In genomic region chr1:114377356-114377755, GRCh38 we compare ENCODE assay signal across 26 cellular contexts.
DNase-seq lines count a peak whose midpoint lies in the region; ATAC-seq, FAIRE-seq and TF ChIP-seq lines count a peak whose summit lies in the region.
"Had no signal": no experiment of that assay in that cellular context is flagged by ENCODE, and none has a peak within 500 bp of the region (broad histone marks: within the 10 kb centered on the region; RNA-seq: fewer than 3 reads in every experiment).

No MANE protein-coding gene starts in this region.

- H3K4me2 ChIP-seq in K562 (ENCODE audit: insufficient read depth, low read length) (no peak overlapping the region), PC-9 (no peak overlapping the region)
- H3K4me2 ChIP-seq: BLaER1 had no signal

- TF ChIP-seq POLR2A in K562 (conservative IDR thresholded peaks at IDR 0.05): no peak

- H3K27me3 ChIP-seq in K562 (ENCODE audit: control insufficient read depth in 2 of 2, insufficient read depth in 2 of 2, low read length in 2 of 2) (no peaks in the 10 kb centered on the region; a peak in 1 of 5 replicates), endodermal cell (ENCODE audit: control insufficient read depth, insufficient read depth, low read length, poor library complexity, severe bottlenecking) (no peaks in the 10 kb centered on the region), PC-9 (ENCODE audit: insufficient read depth, low read depth) (no peaks in the 10 kb centered on the region)
- H3K27me3 ChIP-seq: BE2C, BLaER1 had no signal

- H3K27ac ChIP-seq in K562 (ENCODE audit: extremely low read depth, low read depth, low read length) (no peak overlapping the region), endodermal cell (ENCODE audit: low read depth, low read length) (no peak overlapping the region), PC-9 (no peak overlapping the region)
- H3K27ac ChIP-seq: BLaER1 had no signal

- no peak overlapping the region for H3K4me3 Mint-ChIP-seq in endodermal cell
- no peak overlapping the region for H3K4me3 Mint-ChIP-seq in endothelial cell (ENCODE audit: unreplicated experiment)
- H3K4me3 Mint-ChIP-seq: CD14-positive monocyte; CD4-positive, alpha-beta memory T cell; CD4-positive, CD25-positive, alpha-beta regulatory T cell; CD8-positive, alpha-beta memory T cell had no signal

- no peaks in the 10 kb centered on the region for H3K9me1 ChIP-seq in K562 (ENCODE audit: control insufficient read depth, insufficient read depth, low read length)

- H2AFZ ChIP-seq in K562 (ENCODE audit: low read depth, low read length): no peak overlapping the region
- no peak overlapping the region for H2AFZ ChIP-seq in PC-9

- peaks cover 13% of the 10 kb centered on the region for H3K9me3 ChIP-seq in K562 (replicated peaks; ENCODE audit: control insufficient read depth, insufficient read depth, low read depth, low read length)
- peaks cover 80% of the 10 kb centered on the region for H3K9me3 ChIP-seq in endodermal cell (ENCODE audit: control insufficient read depth, low read length)
- peaks cover 30% of the 10 kb centered on the region for H3K9me3 ChIP-seq in PC-9 (ENCODE audit: insufficient read depth, low read depth)
- H3K9me3 ChIP-seq: BE2C had no signal

- no peak for ATAC-seq in K562
- ATAC-seq in GM21737 (IDR thresholded peaks at IDR 0.05; ENCODE audit: unreplicated experiment): no peak

- no peaks in the 10 kb centered on the region for H3K9me2 ChIP-seq in PC-9 (ENCODE audit: insufficient read depth)

- no peaks in the 10 kb centered on the region; the same call in 1 of the 2 replicates for H3F3A ChIP-seq in PC-9 (ENCODE audit: insufficient read depth, low read depth)

- no peak for TF ChIP-seq EP300 in K562 (IDR thresholded peaks at IDR 0.05; ENCODE audit: low read length)

- POLR2A ChIA-PET in K562 (lab: Yijun Ruan, JAX): interaction anchor here (1.3 kb wide), 1 partner anchor 9 kb away, joined by 3 read pairs; no protein-coding TSS in a partner anchor
- POLR2A ChIA-PET in PC-9 (lab: Charles Lee; ENCODE audit: unreplicated experiment): no interaction called here

- TF ChIP-seq CTCF in K562 (IDR thresholded peaks at IDR 0.05 in 2 of 3, conservative IDR thresholded peaks at IDR 0.05 in 1 of 3; ENCODE audit: insufficient read depth in 2 of 3, low read depth in 1 of 3, low read length in 3 of 3) (no peak), endodermal cell (conservative IDR thresholded peaks at IDR 0.05) (no peak), endothelial cell (IDR thresholded peaks at IDR 0.05; ENCODE audit: unreplicated experiment) (no peak), PC-9 (conservative IDR thresholded peaks at IDR 0.05) (no peak)

- H4K20me1 ChIP-seq in K562 (replicated peaks; ENCODE audit: control insufficient read depth, insufficient read depth, low read length) (no peaks in the 10 kb centered on the region), PC-9 (ENCODE audit: insufficient read depth) (no peaks in the 10 kb centered on the region)
- H4K20me1 ChIP-seq: BLaER1 had no signal

- H3K9me3 Mint-ChIP-seq in endodermal cell (peaks cover 69% of the 10 kb centered on the region), endothelial cell (ENCODE audit: unreplicated experiment) (peaks cover 16% of the 10 kb centered on the region)

- H3K36me3 Mint-ChIP-seq in endodermal cell (ENCODE audit: low read depth) (peaks cover 10% of the 10 kb centered on the region), endothelial cell (ENCODE audit: low read depth, unreplicated experiment) (peaks cover 22% of the 10 kb centered on the region)
- H3K36me3 Mint-ChIP-seq: CD14-positive monocyte; CD4-positive, CD25-positive, alpha-beta regulatory T cell had no signal

- no peaks in the 10 kb centered on the region for H3K27me3 Mint-ChIP-seq in endodermal cell (ENCODE audit: insufficient read depth)
- no peaks in the 10 kb centered on the region for H3K27me3 Mint-ChIP-seq in endothelial cell (ENCODE audit: unreplicated experiment)

- no TSS peak for BruUV-seq in K562 (replicated peaks; lab: Mats Ljungman, UMichigan)
- BruUV-seq in PC-9 (replicated peaks; lab: Mats Ljungman, UMichigan): no TSS peak

- H3K4me1 Mint-ChIP-seq in endodermal cell (peaks cover 5% of the 10 kb centered on the region), endothelial cell (ENCODE audit: unreplicated experiment) (no peaks in the 10 kb centered on the region)
- H3K4me1 Mint-ChIP-seq: CD14-positive monocyte; CD4-positive, CD25-positive, alpha-beta regulatory T cell; CD8-positive, alpha-beta memory T cell had no signal

- no peaks in the 10 kb centered on the region for H3K36me3 ChIP-seq in K562 (ENCODE audit: control insufficient read depth, insufficient read depth, low read length)
- no peaks in the 10 kb centered on the region for H3K36me3 ChIP-seq in endodermal cell (ENCODE audit: control insufficient read depth, insufficient read depth, low read length)
- no peaks in the 10 kb centered on the region for H3K36me3 ChIP-seq in PC-9 (ENCODE audit: low read depth)
- H3K36me3 ChIP-seq: BE2C had no signal

- H3K9ac ChIP-seq in K562 (ENCODE audit: insufficient read depth in 1 of 2, low read depth in 2 of 2, low read length in 2 of 2) (no peak overlapping the region), endodermal cell (ENCODE audit: extremely low read depth, low read length, poor library complexity, severe bottlenecking) (no peak overlapping the region)
- H3K9ac ChIP-seq: BLaER1 had no signal

- intact Hi-C loops in K562 (cut with micrococcal nuclease) (no loop called here), PC-9 (cut with micrococcal nuclease; ENCODE audit: unreplicated experiment) (no loop called here)

- CTCF ChIA-PET in K562 (lab: Yijun Ruan, JAX; ENCODE audit: low intra/inter-chr PET ratio): no interaction called here
- CTCF ChIA-PET in PC-9 (lab: Charles Lee): interaction anchor here (0.7 kb wide), 1 partner anchor 101 kb away, joined by 4 read pairs; no protein-coding TSS in a partner anchor

- in situ Hi-C loops in K562 (cut with MboI): no loop called here

- H3K4me3 ChIP-seq in K562 (no peak overlapping the region), endodermal cell (ENCODE audit: low read length) (peak overlapping the region; percentile 42), PC-9 (no peak overlapping the region)
- H3K4me3 ChIP-seq: BLaER1 had no signal

- no peak overlapping the region for H3K27ac Mint-ChIP-seq in endodermal cell
- no peak overlapping the region for H3K27ac Mint-ChIP-seq in endothelial cell (ENCODE audit: unreplicated experiment)
- H3K27ac Mint-ChIP-seq: CD14-positive monocyte; CD4-positive, alpha-beta memory T cell; CD4-positive, CD25-positive, alpha-beta regulatory T cell; CD8-positive, alpha-beta memory T cell had no signal

- H3K4me1 ChIP-seq in K562 (replicated peaks in 1 of 2; ENCODE audit: control insufficient read depth in 2 of 2, insufficient read depth in 2 of 2, low read length in 2 of 2) (peaks cover 6 to 12% of the 10 kb centered on the region in 2 experiments; a peak in 4 of 5 replicates), endodermal cell (ENCODE audit: control insufficient read depth, insufficient read depth, low read length) (no peaks in the 10 kb centered on the region), PC-9 (replicated peaks; ENCODE audit: insufficient read depth) (no peaks in the 10 kb centered on the region)
- H3K4me1 ChIP-seq: BE2C, BLaER1 had no signal

- H3K79me2 ChIP-seq in K562 (ENCODE audit: control insufficient read depth, insufficient read depth, low read length): no peaks in the 10 kb centered on the region
- H3K79me2 ChIP-seq in PC-9 (ENCODE audit: low read depth): no peaks in the 10 kb centered on the region

- no peak for TF ChIP-seq RAD21 in K562 (CRISPR knock-in tag; conservative IDR thresholded peaks at IDR 0.05 in 1 of 2, IDR thresholded peaks at IDR 0.05 in 1 of 2)

- FAIRE-seq in K562 (lab: Jason Lieb, UNC): no peak
- FAIRE-seq: A204.1, G401.6, GM12891, GM19239 had no signal

- DNase-seq in NAMALWA (ENCODE audit: low spot score) (peak; percentile 14), K562 (ENCODE audit: extremely low read depth in 1 of 4, low spot score in 3 of 4) (no peak), endodermal cell (no peak), endothelial cell (ENCODE audit: low spot score) (no peak), PC-9 (no peak), DMS53 treated with DMSO at 0.1 percent for 48 hours (lab: John Stamatoyannopoulos, UW; ENCODE audit: unreplicated experiment) (no peak)
- DNase-seq: 8988T; ACHN; BE2C; C1 segment of cervical spinal cord; CD4-positive, alpha-beta memory T cell; CD4-positive, CD25-positive, alpha-beta regulatory T cell; CD8-positive, alpha-beta memory T cell; COR-L47; DMS 273 treated with DMSO at 0.1 percent for 48 hours; DMS153; DMS53; DMS79 treated with DMSO at 0.1 percent for 48 hours; GF-D8 had no signal

TF ChIP-seq in K562, 482 proteins besides CTCF, POLR2A, EP300 and RAD21 (continues in another document):
- TF ChIP-seq CHAMP1 (IDR thresholded peaks at IDR 0.05) (peak; percentile 31; the same call in 1 of the 2 replicates), CBX3 (IDR thresholded peaks at IDR 0.05; ENCODE audit: borderline replicate concordance in 1 of 2, low read length in 2 of 2) (peak in 1 of 2 experiments; percentile 92; a peak in 2 of 3 replicates), TRIM28 (IDR thresholded peaks at IDR 0.05) (peak; percentile 46; the same call in 1 of the 2 replicates), TRIM24 (IDR thresholded peaks at IDR 0.05) (0 out of 4 replicates have a peak, but pooled peaks of 1 of the 2 experiments have one; percentile 19), ILF3 (IDR thresholded peaks at IDR 0.05; ENCODE audit: borderline replicate concordance) (no peak), POU5F1 (IDR thresholded peaks at IDR 0.05; ENCODE audit: borderline replicate concordance, low read depth, low read length, partially characterized antibody) (no peak), CBX5 (IDR thresholded peaks at IDR 0.05; ENCODE audit: borderline replicate concordance, low read depth) (0 out of 2 replicates have a peak, but pooled peaks have one; percentile 19), ZNF41 (CRISPR knock-in tag; conservative IDR thresholded peaks at IDR 0.05) (no peak)
